8 cellular contexts compared by ENCODE assay signal in the genomic region with DNA sequence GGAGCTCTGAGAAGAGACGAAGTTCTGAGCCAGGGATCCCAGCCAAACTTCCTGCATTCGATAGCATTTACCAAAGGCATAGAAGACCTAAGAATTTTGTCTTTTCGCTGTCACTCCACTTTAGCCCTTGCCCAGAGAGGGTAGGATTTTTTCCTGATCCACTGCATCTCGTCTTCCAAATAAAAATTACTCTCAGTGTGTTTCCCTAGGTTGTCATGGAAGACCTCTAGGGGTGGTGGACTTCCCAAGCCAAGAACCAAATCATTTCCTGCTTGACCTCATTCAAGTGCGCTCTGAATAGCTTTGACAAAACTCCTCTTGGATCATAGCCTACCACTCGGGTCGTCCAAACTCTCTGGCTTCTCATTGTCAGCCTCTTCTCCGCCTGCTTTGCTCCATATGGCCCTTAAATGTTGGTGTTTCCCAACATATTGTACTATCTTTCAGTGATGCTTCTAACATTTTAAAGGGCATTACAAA. TPM values are rescaled to one million over a fixed set of nuclear protein-coding genes. Genes with fewer than 3 reads are reported as not detected.
DNase-seq lines count a peak whose midpoint lies in the region; ATAC-seq, FAIRE-seq and TF ChIP-seq lines count a peak whose summit lies in the region.

No MANE protein-coding gene starts in this region.

- peak overlapping the region; percentile 51 for H3K27ac ChIP-seq in endothelial cell of umbilical vein (ENCODE audit: insufficient read depth, low read depth, low read length)

- peak overlapping the region; percentile 99 for H3K4me3 Mint-ChIP-seq in neural crest cell

- FAIRE-seq in endothelial cell of umbilical vein (lab: Jason Lieb, UNC): peak; percentile 28

- H3K9ac ChIP-seq in NT2/D1 (ENCODE audit: insufficient read length, low read depth) (peak overlapping the region; percentile 2), endothelial cell of umbilical vein (replicated peaks; ENCODE audit: extremely low read depth, insufficient read depth, low read length) (peak overlapping the region; percentile 37)

- H3K9me3 ChIP-seq in NT2/D1 (ENCODE audit: insufficient read depth, low read length): peaks cover 37% of the 10 kb centered on the region
- H3K9me3 ChIP-seq in endothelial cell of umbilical vein (replicated peaks; ENCODE audit: control insufficient read depth, insufficient read depth, low read length): no peaks in the 10 kb centered on the region

- H3K27me3 ChIP-seq in NT2/D1 (ENCODE audit: insufficient read depth, insufficient read length) (no peaks in the 10 kb centered on the region), endothelial cell of umbilical vein (ENCODE audit: control insufficient read depth in 2 of 2, insufficient read depth in 2 of 2, low read length in 2 of 2) (no peaks in the 10 kb centered on the region)

- H4K20me1 ChIP-seq in endothelial cell of umbilical vein (replicated peaks; ENCODE audit: control insufficient read depth, extremely low read depth, insufficient read depth, low read length): no peaks in the 10 kb centered on the region

- dilution Hi-C loops in endothelial cell of umbilical vein (cut with MboI; ENCODE audit: extremely low pct_ligation_motif_present, low sequenced_read_pairs): no loop called here

- peaks cover 5% of the 10 kb centered on the region for H3K9me3 Mint-ChIP-seq in neural crest cell

- TSS peak; percentile 85 for BruUV-seq in endothelial cell of umbilical vein (replicated peaks; lab: Mats Ljungman, UMichigan)

- ATAC-seq in HG02884 (IDR thresholded peaks at IDR 0.05; ENCODE audit: unreplicated experiment) (no peak), GM18517 (IDR thresholded peaks at IDR 0.05; ENCODE audit: unreplicated experiment) (no peak)

- H3K4me1 ChIP-seq in NT2/D1 (ENCODE audit: insufficient read depth, insufficient read length) (peaks cover 2% of the 10 kb centered on the region), endothelial cell of umbilical vein (ENCODE audit: control insufficient read depth, extremely low read depth, insufficient read depth, low read length) (peaks cover 29% of the 10 kb centered on the region)

- H3K27ac Mint-ChIP-seq in neural crest cell (ENCODE audit: unreplicated experiment): peak overlapping the region; percentile 2

- H3K4me2 ChIP-seq in endothelial cell of umbilical vein (ENCODE audit: insufficient read depth, low read length): peak overlapping the region; percentile 45

- TF ChIP-seq CTCF in endothelial cell of umbilical vein (IDR thresholded peaks at IDR 0.05; ENCODE audit: extremely low read depth in 1 of 2, insufficient read depth in 1 of 2, low read depth in 1 of 2, low read length in 2 of 2): no peak
- TF ChIP-seq CTCF in neural crest cell (conservative IDR thresholded peaks at IDR 0.05): no peak

- peaks cover 50% of the 10 kb centered on the region for H3K36me3 ChIP-seq in NT2/D1 (ENCODE audit: insufficient read depth, insufficient read length, low read length)
- H3K36me3 ChIP-seq in endothelial cell of umbilical vein (ENCODE audit: control insufficient read depth in 2 of 2, extremely low read depth in 1 of 2, insufficient read depth in 2 of 2, low read length in 2 of 2): peaks cover 7 to 20% of the 10 kb centered on the region in 2 experiments

- intact Hi-C loops in endothelial cell of umbilical vein (cut with micrococcal nuclease): loop anchor here (1.0 to 5.0 kb wide), 6 partner anchors 15 to 432 kb away; a partner anchor contains a TSS

- peak overlapping the region; percentile 22 for H2AFZ ChIP-seq in endothelial cell of umbilical vein (ENCODE audit: low read depth, low read length)

- peaks cover 26% of the 10 kb centered on the region for H3K79me2 ChIP-seq in endothelial cell of umbilical vein (ENCODE audit: control insufficient read depth, insufficient read depth, low read length)

- peaks cover 28% of the 10 kb centered on the region for H3K4me1 Mint-ChIP-seq in neural crest cell

- TF ChIP-seq POLR2A in endothelial cell of umbilical vein (IDR thresholded peaks at IDR 0.05; ENCODE audit: low read depth, low read length): no peak

- H3K36me3 Mint-ChIP-seq in neural crest cell (ENCODE audit: low read depth): peaks cover 26% of the 10 kb centered on the region

- peak; percentile 48 for DNase-seq in ELR (ENCODE audit: low read depth)
- DNase-seq in NT2/D1 (ENCODE audit: low read depth, low spot score): no peak
- DNase-seq in endothelial cell of umbilical vein (ENCODE audit: low read depth, low spot score): no peak
- DNase-seq in neural crest cell (ENCODE audit: low read depth, low spot score): no peak
- DNase-seq in iPS-NIHi7 (ENCODE audit: extremely low spot score): no peak
- no peak for DNase-seq in NCI-H524 (lab: John Stamatoyannopoulos, UW)

- no peaks in the 10 kb centered on the region for H3K9me1 ChIP-seq in endothelial cell of umbilical vein (replicated peaks; ENCODE audit: control insufficient read depth, extremely low read depth, insufficient read depth, low read length)

- H3K27me3 Mint-ChIP-seq in neural crest cell (ENCODE audit: low read depth): no peaks in the 10 kb centered on the region

- POLR2A ChIA-PET in endothelial cell of umbilical vein (lab: Charles Lee): interaction anchor here (1.1 to 1.2 kb wide), 3 partner anchors 17 to 321 kb away, joined by 3 to 7 read pairs (median 4); a partner anchor contains a TSS

- peak overlapping the region; percentile 96 for H3K4me3 ChIP-seq in NT2/D1 (ENCODE audit: insufficient read length, low read depth)
- H3K4me3 ChIP-seq in endothelial cell of umbilical vein (replicated peaks in 1 of 3; ENCODE audit: insufficient read depth in 1 of 3, low read depth in 1 of 3, low read length in 3 of 3): peak overlapping the region in 2 of 3 experiments; percentile 20 to 82

- CTCF ChIA-PET in endothelial cell of umbilical vein (lab: Charles Lee): interaction anchor here (0.6 to 15.6 kb wide), 28 partner anchors 9 to 448 kb away, joined by 3 to 520 read pairs (median 4); a partner anchor contains a TSS

TF ChIP-seq in endothelial cell of umbilical vein, 7 proteins besides CTCF, POLR2A, EP300 and RAD21:
- TF ChIP-seq MYC (IDR thresholded peaks at IDR 0.05; ENCODE audit: low read depth, low read length) (no peak), JUN (IDR thresholded peaks at IDR 0.05; ENCODE audit: borderline replicate concordance, insufficient read depth, insufficient read length, low read depth) (no peak)

RNA-seq across cellular contexts. Expression of a gene that starts 0.4 kb away (rescaled TPM):
- total RNA-seq in endothelial cell of umbilical vein (26.7 and 29.1 TPM in 2 replicates), neural crest cell (30.9 and 37.3 TPM in 2 replicates)
- polyA plus RNA-seq in endothelial cell of umbilical vein: 22.7 and 23.1 TPM in 2 replicates
- polyA plus RNA-seq in endothelial cell of umbilical vein (2011; cell fraction: cytosol; rRNA removed): 16.6 and 24.4 TPM in 2 replicates
- polyA plus RNA-seq in endothelial cell of umbilical vein (2011; cell fraction: nucleus; rRNA removed): 36.8 and 37.9 TPM in 2 replicates
- 24.0 and 26.5 TPM in 2 replicates for polyA plus RNA-seq in endothelial cell of umbilical vein (2012)
- 14.5 and 16.4 TPM in 2 replicates for polyA minus RNA-seq in endothelial cell of umbilical vein
- 9.8 TPM for polyA minus RNA-seq in endothelial cell of umbilical vein (2011; cell fraction: cytosol; rRNA and poly(A)+ RNA removed)
- 25.7 and 39.7 TPM in 2 replicates for polyA minus RNA-seq in endothelial cell of umbilical vein (2011; cell fraction: nucleus; rRNA and poly(A)+ RNA removed)

RNA-seq across cellular contexts. Expression of a gene that starts 16.5 kb away (rescaled TPM):
- 74.5 and 78.6 TPM in 2 replicates for total RNA-seq in endothelial cell of umbilical vein
- polyA plus RNA-seq in endothelial cell of umbilical vein: 16.1 and 21.5 TPM in 2 replicates
- 19.8 and 20.6 TPM in 2 replicates for polyA plus RNA-seq in endothelial cell of umbilical vein (2011; cell fraction: cytosol; rRNA removed)
- polyA plus RNA-seq in endothelial cell of umbilical vein (2011; cell fraction: nucleus; rRNA removed): 20.5 and 20.7 TPM in 2 replicates
- polyA plus RNA-seq in endothelial cell of umbilical vein (2012): 34.1 and 55.5 TPM in 2 replicates
- polyA minus RNA-seq in endothelial cell of umbilical vein: 34.3 and 40.4 TPM in 2 replicates
- 9.3 TPM for polyA minus RNA-seq in endothelial cell of umbilical vein (2011; cell fraction: cytosol; rRNA and poly(A)+ RNA removed)
- 62.3 and 75.3 TPM in 2 replicates for polyA minus RNA-seq in endothelial cell of umbilical vein (2011; cell fraction: nucleus; rRNA and poly(A)+ RNA removed)
- total RNA-seq in neural crest cell: 18.5 and 22.8 TPM in 2 replicates

RNA-seq across cellular contexts. Expression of a gene that starts 59.1 kb away (rescaled TPM):
- total RNA-seq in endothelial cell of umbilical vein (2.9 and 3.1 TPM in 2 replicates), neural crest cell (5.9 and 6.0 TPM in 2 replicates)
- polyA plus RNA-seq in endothelial cell of umbilical vein: 0.41 and 0.52 TPM in 2 replicates
- polyA plus RNA-seq in endothelial cell of umbilical vein (2011; cell fraction: cytosol; rRNA removed): 0.59 and 0.69 TPM in 2 replicates
- polyA plus RNA-seq in endothelial cell of umbilical vein (2011; cell fraction: nucleus; rRNA removed): 0.97 and 1.2 TPM in 2 replicates
- 0.72 and 0.82 TPM in 2 replicates for polyA plus RNA-seq in endothelial cell of umbilical vein (2012)
- polyA minus RNA-seq in endothelial cell of umbilical vein: 2.9 and 3.5 TPM in 2 replicates
- polyA minus RNA-seq in endothelial cell of umbilical vein (2011; cell fraction: cytosol; rRNA and poly(A)+ RNA removed): 2.7 TPM
- 3.0 and 4.4 TPM in 2 replicates for polyA minus RNA-seq in endothelial cell of umbilical vein (2011; cell fraction: nucleus; rRNA and poly(A)+ RNA removed)
